Comparison of ENCODE assay signal across 22 cellular contexts in genomic region chr20:13841206-13841605, GRCh38.
"Had no signal": no experiment of that assay in that cellular context is flagged by ENCODE, and none has a peak within 500 bp of the region (broad histone marks: within the 10 kb centered on the region; RNA-seq: fewer than 3 reads in every experiment).

No MANE protein-coding gene starts in this region.

- H3K36me3 ChIP-seq: MG63 had no signal

- H3K4me3 ChIP-seq: MG63 had no signal

- H3K9me2 ChIP-seq: SK-N-SH had no signal

- DNase-seq: IMR-90; Karpas-422; KG1; MG63; NCI-H1092 treated with DMSO at 0.1 percent for 48 hours; NCI-H1436; NCI-H187; NCI-H2029; NCI-H2081 treated with DMSO at 0.1 percent for 48 hours; NCI-H2227 treated with DMSO at 0.1 percent for 48 hours; NCI-H526 treated with DMSO at 0.1 percent for 48 hours; NCI-H774; NK-92 treated with Interleukin-12 subunit alpha and Interleukin-12 subunit beta, amount 100 ng/mL, for 24 hours; PC-3; SHP77; SK-N-SH; SW 1271; T-cell had no signal

- H3K27ac ChIP-seq: RWPE1 had no signal

- H3K4me1 Mint-ChIP-seq: T-cell had no signal

- H3K4me2 ChIP-seq: SK-N-SH had no signal

- H3K9me3 Mint-ChIP-seq: T-cell; T-helper 1 cell treated with Interleukin-12 subunit alpha and Interleukin-12 subunit beta and Interleukin-4 antibody, amounts not matched to agents 30 μg/mL and 1 μg/mL, for 36 hours had no signal

- H3K36me3 Mint-ChIP-seq: T-cell had no signal

- ATAC-seq: HepG2, Panc1, PC-3, T-cell had no signal

- H3K27ac Mint-ChIP-seq: T-cell; T-helper 1 cell treated with Interleukin-12 subunit alpha and Interleukin-12 subunit beta and Interleukin-4 antibody, amounts not matched to agents 30 μg/mL and 1 μg/mL, for 36 hours had no signal

- H3K4me3 Mint-ChIP-seq: T-cell; T-helper 1 cell treated with Interleukin-12 subunit alpha and Interleukin-12 subunit beta and Interleukin-4 antibody, amounts not matched to agents 30 μg/mL and 1 μg/mL, for 36 hours had no signal

- H3K27me3 ChIP-seq: MG63 had no signal
